ENCODE assay signal across 17 cellular contexts in genomic region chr11:106082096-106082495, GRCh38. TPM values are rescaled to one million over a fixed set of nuclear protein-coding genes. Genes with fewer than 3 reads are reported as not detected.
DNase-seq lines count a peak whose midpoint lies in the region; ATAC-seq, FAIRE-seq and TF ChIP-seq lines count a peak whose summit lies in the region.
"Had no signal": no experiment of that assay in that cellular context is flagged by ENCODE, and none has a peak within 500 bp of the region (broad histone marks: within the 10 kb centered on the region; RNA-seq: fewer than 3 reads in every experiment).

No MANE protein-coding gene starts in this region.

- H3K27ac ChIP-seq in HepG2 (ENCODE audit: extremely low read length, insufficient read depth, low read length) (no peak overlapping the region), right lobe of liver (no peak overlapping the region)
- H3K27ac ChIP-seq in naive thymus-derived CD4-positive, alpha-beta T cell (ENCODE audit: low read depth, low read length), result no peak overlapping the region

- peaks cover 45% of the 10 kb centered on the region for H3K4me1 Mint-ChIP-seq in activated naive CD8-positive, alpha-beta T cell treated with anti-CD3 and anti-CD28 coated beads for 36 hours
- peaks cover 47 to 89% (median 76%) of the 10 kb centered on the region in 7 donors for H3K4me1 Mint-ChIP-seq in naive thymus-derived CD4-positive, alpha-beta T cell
- H3K4me1 Mint-ChIP-seq in activated CD8-positive, alpha-beta memory T cell treated with anti-CD3 and anti-CD28 coated beads, Interleukin-2, amount 10 ng/mL, durations not matched to agents 7 days and 5 days, result peaks cover 36% of the 10 kb centered on the region

- no peak overlapping the region for H3K4me3 ChIP-seq in HepG2 (replicated peaks in 1 of 3; ENCODE audit: insufficient read depth in 1 of 3, low read depth in 2 of 3, low read length in 3 of 3)
- H3K4me3 ChIP-seq in right lobe of liver, result no peak overlapping the region
- no peak overlapping the region for H3K4me3 ChIP-seq in naive thymus-derived CD4-positive, alpha-beta T cell (ENCODE audit: low read length)

- 0 out of 2 replicates have a peak overlapping the region, but pooled peaks have one; percentile 26 for H3K4me2 ChIP-seq in HepG2 (ENCODE audit: low read depth, low read length)

- no peak for ATAC-seq in HepG2
- ATAC-seq in right lobe of liver, result no peak
- no peak for ATAC-seq in naive thymus-derived CD4-positive, alpha-beta T cell
- ATAC-seq in HG02870 (IDR thresholded peaks at IDR 0.05; ENCODE audit: unreplicated experiment), result no peak
- ATAC-seq in activated CD8-positive, alpha-beta memory T cell treated with anti-CD3 and anti-CD28 coated beads, Interleukin-2, amount 10 ng/mL, durations not matched to agents 7 days and 5 days, result no peak

- no peak for TF ChIP-seq EP300 in HepG2 (IDR thresholded peaks at IDR 0.05; ENCODE audit: low read depth in 2 of 2, low read length in 2 of 2)
- TF ChIP-seq EP300 in HepG2 (CRISPR knock-in tag; IDR thresholded peaks at IDR 0.05; ENCODE audit: borderline replicate concordance), result no peak

- H3K36me3 ChIP-seq in HepG2 (replicated peaks in 1 of 2; ENCODE audit: control insufficient read depth in 1 of 2, insufficient read depth in 2 of 2, low read length in 2 of 2), result peaks cover 3 to 31% of the 10 kb centered on the region in 2 experiments
- H3K36me3 ChIP-seq in right lobe of liver, result peaks cover 0 to 11% (median 4%) of the 10 kb centered on the region in 4 donors
- peaks cover 0 to 22% (median 11%) of the 10 kb centered on the region in 3 experiments for H3K36me3 ChIP-seq in naive thymus-derived CD4-positive, alpha-beta T cell (ENCODE audit: control insufficient read depth in 2 of 3, insufficient read depth in 3 of 3, low read length in 3 of 3)

- no TSS peak for BruUV-seq in HepG2 (replicated peaks; lab: Mats Ljungman, UMichigan)

- H3K27me3 ChIP-seq in HepG2 (ENCODE audit: control insufficient read depth in 1 of 2, insufficient read depth in 2 of 2, low read length in 2 of 2) (no peaks in the 10 kb centered on the region; a peak in 1 of 5 replicates), right lobe of liver (no peaks in the 10 kb centered on the region)
- H3K27me3 ChIP-seq in naive thymus-derived CD4-positive, alpha-beta T cell (ENCODE audit: control insufficient read depth in 2 of 2, insufficient read depth in 2 of 2, low read length in 2 of 2), result no peaks in the 10 kb centered on the region

- H3K9me3 ChIP-seq in HepG2 (ENCODE audit: low read length) (no peaks in the 10 kb centered on the region), right lobe of liver (no peaks in the 10 kb centered on the region)
- H3K9me3 ChIP-seq in naive thymus-derived CD4-positive, alpha-beta T cell (ENCODE audit: control insufficient read depth in 2 of 3, low read length in 3 of 3), result no peaks in the 10 kb centered on the region

- no peak for TF ChIP-seq CTCF in HepG2 (CRISPR knock-in tag; IDR thresholded peaks at IDR 0.05)
- no peak for TF ChIP-seq CTCF in right lobe of liver (IDR thresholded peaks at IDR 0.05)

- POLR2A ChIA-PET in HepG2 (lab: Yijun Ruan, JAX), result no interaction called here
- POLR2A ChIA-PET in naive thymus-derived CD4-positive, alpha-beta T cell (lab: Charles Lee), result interaction anchor here (0.5 kb wide), 1 partner anchor 1388 kb away, joined by 3 read pairs; no protein-coding TSS in a partner anchor

- no peak for DNase-seq in HepG2 (ENCODE audit: low spot score)
- DNase-seq in right lobe of liver, result no peak
- DNase-seq in activated naive CD8-positive, alpha-beta T cell treated with anti-CD3 and anti-CD28 coated beads for 36 hours, result no peak
- no peak for DNase-seq in naive thymus-derived CD4-positive, alpha-beta T cell
- DNase-seq in stimulated activated naive CD4-positive, alpha-beta T cell (lab: John Stamatoyannopoulos, UW), result no peak
- DNase-seq in occipital lobe (lab: John Stamatoyannopoulos, UW), result no peak
- DNase-seq in activated CD8-positive, alpha-beta memory T cell treated with anti-CD3 and anti-CD28 coated beads, Interleukin-2, amount 10 ng/mL, durations not matched to agents 7 days and 5 days, result no peak
- DNase-seq: CD8-positive, alpha-beta memory T cell; DMS79; MM.1S; NCI-H187; NCI-H226; NCI-H526; Right ventricle myocardium superior had no signal

- no peak for FAIRE-seq in HepG2 (lab: Jason Lieb, UNC)
- FAIRE-seq: D721Med, RCC 7860 had no signal

- peaks cover 31% of the 10 kb centered on the region for H3K36me3 Mint-ChIP-seq in activated naive CD8-positive, alpha-beta T cell treated with anti-CD3 and anti-CD28 coated beads for 36 hours
- peaks cover 0 to 30% (median 13%) of the 10 kb centered on the region in 5 donors for H3K36me3 Mint-ChIP-seq in naive thymus-derived CD4-positive, alpha-beta T cell
- peaks cover 24% of the 10 kb centered on the region for H3K36me3 Mint-ChIP-seq in activated CD8-positive, alpha-beta memory T cell treated with anti-CD3 and anti-CD28 coated beads, Interleukin-2, amount 10 ng/mL, durations not matched to agents 7 days and 5 days

- no peak overlapping the region for H3K9ac ChIP-seq in HepG2 (ENCODE audit: insufficient read depth, low read depth, low read length)

- CTCF ChIA-PET in HepG2 (lab: Yijun Ruan, JAX; ENCODE audit: low intra/inter-chr PET ratio, low total read pairs), result no interaction called here
- CTCF ChIA-PET in naive thymus-derived CD4-positive, alpha-beta T cell (lab: Charles Lee), result no interaction called here
- CTCF ChIA-PET in activated CD8-positive, alpha-beta memory T cell treated with anti-CD3 and anti-CD28 coated beads, Interleukin-2, amount 10 ng/mL, durations not matched to agents 7 days and 5 days (lab: Charles Lee), result no interaction called here

- H2AFZ ChIP-seq in HepG2 (ENCODE audit: low read length), result no peak overlapping the region

- H3K79me2 ChIP-seq in HepG2 (ENCODE audit: insufficient read depth, low read length), result peaks cover 68% of the 10 kb centered on the region

- no peaks in the 10 kb centered on the region for H3K27me3 Mint-ChIP-seq in activated naive CD8-positive, alpha-beta T cell treated with anti-CD3 and anti-CD28 coated beads for 36 hours
- no peaks in the 10 kb centered on the region for H3K27me3 Mint-ChIP-seq in naive thymus-derived CD4-positive, alpha-beta T cell
- H3K27me3 Mint-ChIP-seq in activated CD8-positive, alpha-beta memory T cell treated with anti-CD3 and anti-CD28 coated beads, Interleukin-2, amount 10 ng/mL, durations not matched to agents 7 days and 5 days, result no peaks in the 10 kb centered on the region
- H3K27me3 Mint-ChIP-seq: CD8-positive, alpha-beta memory T cell had no signal

- H3K9me3 Mint-ChIP-seq in activated naive CD8-positive, alpha-beta T cell treated with anti-CD3 and anti-CD28 coated beads for 36 hours, result no peaks in the 10 kb centered on the region
- no peaks in the 10 kb centered on the region for H3K9me3 Mint-ChIP-seq in naive thymus-derived CD4-positive, alpha-beta T cell
- no peaks in the 10 kb centered on the region for H3K9me3 Mint-ChIP-seq in activated CD8-positive, alpha-beta memory T cell treated with anti-CD3 and anti-CD28 coated beads, Interleukin-2, amount 10 ng/mL, durations not matched to agents 7 days and 5 days (ENCODE audit: low read depth)
- H3K9me3 Mint-ChIP-seq: CD8-positive, alpha-beta memory T cell had no signal

- in situ Hi-C loops in HepG2 (cut with HindIII; ENCODE audit: extremely low pct_ligation_motif_present, low pct_unique_long_range_greater_than_20kb), result no loop called here

- peak overlapping the region; percentile 25 for H3K4me3 Mint-ChIP-seq in activated naive CD8-positive, alpha-beta T cell treated with anti-CD3 and anti-CD28 coated beads for 36 hours
- H3K4me3 Mint-ChIP-seq in naive thymus-derived CD4-positive, alpha-beta T cell, result peak overlapping the region in 6 of 10 donors; percentile 8 to 72 (median 52)
- no peak overlapping the region for H3K4me3 Mint-ChIP-seq in activated CD8-positive, alpha-beta memory T cell treated with anti-CD3 and anti-CD28 coated beads, Interleukin-2, amount 10 ng/mL, durations not matched to agents 7 days and 5 days

- H3K4me1 ChIP-seq in HepG2 (ENCODE audit: insufficient read depth, low read length) (peaks cover 41% of the 10 kb centered on the region), right lobe of liver (peaks cover 0 to 19% (median 4%) of the 10 kb centered on the region in 4 donors)
- H3K4me1 ChIP-seq in naive thymus-derived CD4-positive, alpha-beta T cell (ENCODE audit: control insufficient read depth in 2 of 2, insufficient read depth in 2 of 2, low read length in 2 of 2), result peaks cover 24 to 28% of the 10 kb centered on the region in 2 donors

- intact Hi-C loops in HepG2 (cut with micrococcal nuclease; ENCODE audit: unreplicated experiment), result no loop called here
- intact Hi-C loops in right lobe of liver (cut with DNase I), result no loop called here
- intact Hi-C loops in naive thymus-derived CD4-positive, alpha-beta T cell (cut with micrococcal nuclease), result no loop called here

- H4K20me1 ChIP-seq in HepG2 (ENCODE audit: insufficient read depth, low read length), result peaks cover 6% of the 10 kb centered on the region; the same call in 1 of the 2 replicates

- no peak overlapping the region for H3K27ac Mint-ChIP-seq in activated naive CD8-positive, alpha-beta T cell treated with anti-CD3 and anti-CD28 coated beads for 36 hours
- peak overlapping the region in 2 of 9 donors; percentile 22 to 23 for H3K27ac Mint-ChIP-seq in naive thymus-derived CD4-positive, alpha-beta T cell
- no peak overlapping the region for H3K27ac Mint-ChIP-seq in activated CD8-positive, alpha-beta memory T cell treated with anti-CD3 and anti-CD28 coated beads, Interleukin-2, amount 10 ng/mL, durations not matched to agents 7 days and 5 days

- no peak for TF ChIP-seq RAD21 in HepG2 (CRISPR knock-in tag; IDR thresholded peaks at IDR 0.05)

- no peak for TF ChIP-seq POLR2A in HepG2 (IDR thresholded peaks at IDR 0.05; ENCODE audit: insufficient read depth in 1 of 2, low read depth in 2 of 2, low read length in 2 of 2)
- no peak for TF ChIP-seq POLR2A in right lobe of liver (IDR thresholded peaks at IDR 0.05)

RNA-seq across cellular contexts. Expression of gene AASDHPPT, which starts 4.6 kb away (rescaled TPM):
- 43.7 and 80.2 TPM in 2 replicates for total RNA-seq in HepG2 (2016; rRNA removed; fragmentation: Illumina TruSeq; extraction: Trizol)
- 3.1 and 3.5 TPM in 2 replicates for total RNA-seq in HepG2 (2016; cell fraction: cytosol; rRNA removed; fragmentation: Illumina TruSeq; extraction: Trizol; ENCODE audit: low read depth)
- total RNA-seq in HepG2 (2016; cell fraction: insoluble cytoplasmic fraction; rRNA removed; fragmentation: Illumina TruSeq; extraction: Trizol), result 46.3 and 90.6 TPM in 2 replicates
- total RNA-seq in HepG2 (2016; cell fraction: membrane; rRNA removed; fragmentation: Illumina TruSeq; extraction: Trizol), result 13.5 and 15.0 TPM in 2 replicates
- total RNA-seq in HepG2 (2016; cell fraction: nucleus; rRNA removed; fragmentation: Illumina TruSeq; extraction: Trizol), result 26.3 and 30.1 TPM in 2 replicates
- 17.2 and 20.2 TPM in 2 replicates for polyA plus RNA-seq in HepG2 (2011; rRNA removed)
- 11.5 and 14.9 TPM in 2 replicates for polyA plus RNA-seq in HepG2 (2011; cell fraction: cytosol; rRNA removed)
- 5.5 and 8.0 TPM in 2 replicates for polyA plus RNA-seq in HepG2 (2011; cell fraction: nucleus; rRNA removed)
- polyA plus RNA-seq in HepG2 (2012), result 20.8 and 29.1 TPM in 2 replicates
- 2.0 and 2.9 TPM in 2 replicates for polyA plus RNA-seq in HepG2 (2016; cell fraction: cytosol; fragmentation: Illumina TruSeq; extraction: Trizol; ENCODE audit: low read depth)
- polyA plus RNA-seq in HepG2 (2016; cell fraction: insoluble cytoplasmic fraction; fragmentation: Illumina TruSeq; extraction: Trizol; ENCODE audit: low read depth), result 71.2 and 77.4 TPM in 2 replicates
- 6.2 and 7.0 TPM in 2 replicates for polyA plus RNA-seq in HepG2 (2016; cell fraction: membrane; fragmentation: Illumina TruSeq; extraction: Trizol; ENCODE audit: low read depth)
- polyA plus RNA-seq in HepG2 (2016; cell fraction: nucleus; fragmentation: Illumina TruSeq; extraction: Trizol; ENCODE audit: insufficient read depth, low read depth), result 28.1 and 28.7 TPM in 2 replicates
- polyA minus RNA-seq in HepG2 (2011; rRNA and poly(A)+ RNA removed; ENCODE audit: low replicate concordance), result 18.1 and 47.8 TPM in 2 replicates
- polyA minus RNA-seq in HepG2 (2011; cell fraction: cytosol; rRNA and poly(A)+ RNA removed), result 24.5 and 26.0 TPM in 2 replicates
- 31.3 and 31.5 TPM in 2 replicates for polyA minus RNA-seq in HepG2 (2011; cell fraction: nucleus; rRNA and poly(A)+ RNA removed)
- total RNA-seq in right lobe of liver, result 10 to 100 TPM; 15.4 to 30.5 (median 23.0) TPM
- 10 to 100 TPM; 58.5 to 60.4 TPM for total RNA-seq in activated naive CD8-positive, alpha-beta T cell treated with anti-CD3 and anti-CD28 coated beads for 36 hours
- total RNA-seq in naive thymus-derived CD4-positive, alpha-beta T cell, result 10 to 100 TPM; 17.7 to 33.7 (median 27.6) TPM
- 10 to 100 TPM; 39.4 to 55.9 TPM for polyA plus RNA-seq in naive thymus-derived CD4-positive, alpha-beta T cell
- total RNA-seq in occipital lobe, result 284 TPM
- total RNA-seq in activated CD8-positive, alpha-beta memory T cell treated with anti-CD3 and anti-CD28 coated beads, Interleukin-2, amount 10 ng/mL, durations not matched to agents 7 days and 5 days, result 10 to 100 TPM; 32.1 to 37.8 TPM

RNA-seq across cellular contexts. Expression of gene KBTBD3, which starts 4.9 kb away (rescaled TPM):
- total RNA-seq in HepG2 (2016; rRNA removed; fragmentation: Illumina TruSeq; extraction: Trizol), result 1.7 and 1.8 TPM in 2 replicates
- 0.20 and 1.8 TPM in 2 replicates for total RNA-seq in HepG2 (2016; cell fraction: cytosol; rRNA removed; fragmentation: Illumina TruSeq; extraction: Trizol; ENCODE audit: low read depth)
- 2.7 and 4.4 TPM in 2 replicates for total RNA-seq in HepG2 (2016; cell fraction: insoluble cytoplasmic fraction; rRNA removed; fragmentation: Illumina TruSeq; extraction: Trizol)
- total RNA-seq in HepG2 (2016; cell fraction: membrane; rRNA removed; fragmentation: Illumina TruSeq; extraction: Trizol), result 2.0 and 2.1 TPM in 2 replicates
- total RNA-seq in HepG2 (2016; cell fraction: nucleus; rRNA removed; fragmentation: Illumina TruSeq; extraction: Trizol), result 3.1 and 4.8 TPM in 2 replicates
- 5.9 and 7.4 TPM in 2 replicates for polyA plus RNA-seq in HepG2 (2011; rRNA removed)
- polyA plus RNA-seq in HepG2 (2011; cell fraction: cytosol; rRNA removed), result 1.1 and 1.7 TPM in 2 replicates
- polyA plus RNA-seq in HepG2 (2011; cell fraction: nucleus; rRNA removed), result 0.92 and 2.1 TPM in 2 replicates
- 2.2 and 3.0 TPM in 2 replicates for polyA plus RNA-seq in HepG2 (2012)
- polyA plus RNA-seq in HepG2 (2016; cell fraction: cytosol; fragmentation: Illumina TruSeq; extraction: Trizol; ENCODE audit: low read depth), result 1.2 and 1.6 TPM in 2 replicates
- 3.0 and 4.3 TPM in 2 replicates for polyA plus RNA-seq in HepG2 (2016; cell fraction: insoluble cytoplasmic fraction; fragmentation: Illumina TruSeq; extraction: Trizol; ENCODE audit: low read depth)
- polyA plus RNA-seq in HepG2 (2016; cell fraction: membrane; fragmentation: Illumina TruSeq; extraction: Trizol; ENCODE audit: low read depth), result 1.4 and 2.3 TPM in 2 replicates
- polyA plus RNA-seq in HepG2 (2016; cell fraction: nucleus; fragmentation: Illumina TruSeq; extraction: Trizol; ENCODE audit: insufficient read depth, low read depth), result 1.8 and 3.8 TPM in 2 replicates
- polyA minus RNA-seq in HepG2 (2011; rRNA and poly(A)+ RNA removed; ENCODE audit: low replicate concordance), result 2.0 and 3.6 TPM in 2 replicates
- polyA minus RNA-seq in HepG2 (2011; cell fraction: cytosol; rRNA and poly(A)+ RNA removed), result 0.44 and 1.3 TPM in 2 replicates
- 16.2 and 17.7 TPM in 2 replicates for polyA minus RNA-seq in HepG2 (2011; cell fraction: nucleus; rRNA and poly(A)+ RNA removed)
- total RNA-seq in right lobe of liver, result 1 to 10 TPM; 1.9 to 5.0 (median 2.6) TPM
- total RNA-seq in activated naive CD8-positive, alpha-beta T cell treated with anti-CD3 and anti-CD28 coated beads for 36 hours, result 1 to 10 TPM; 4.8 to 6.4 TPM
- total RNA-seq in naive thymus-derived CD4-positive, alpha-beta T cell, result 10 to 100 TPM in 2 of 5 experiments, 1 to 10 TPM in 3; 5.1 to 16.6 (median 7.3) TPM
- 1 to 10 TPM; 3.4 to 6.7 TPM for polyA plus RNA-seq in naive thymus-derived CD4-positive, alpha-beta T cell
- 20.4 TPM for total RNA-seq in occipital lobe
- 1 to 10 TPM; 7.9 to 8.7 TPM for total RNA-seq in activated CD8-positive, alpha-beta memory T cell treated with anti-CD3 and anti-CD28 coated beads, Interleukin-2, amount 10 ng/mL, durations not matched to agents 7 days and 5 days
